In the genomic region with DNA sequence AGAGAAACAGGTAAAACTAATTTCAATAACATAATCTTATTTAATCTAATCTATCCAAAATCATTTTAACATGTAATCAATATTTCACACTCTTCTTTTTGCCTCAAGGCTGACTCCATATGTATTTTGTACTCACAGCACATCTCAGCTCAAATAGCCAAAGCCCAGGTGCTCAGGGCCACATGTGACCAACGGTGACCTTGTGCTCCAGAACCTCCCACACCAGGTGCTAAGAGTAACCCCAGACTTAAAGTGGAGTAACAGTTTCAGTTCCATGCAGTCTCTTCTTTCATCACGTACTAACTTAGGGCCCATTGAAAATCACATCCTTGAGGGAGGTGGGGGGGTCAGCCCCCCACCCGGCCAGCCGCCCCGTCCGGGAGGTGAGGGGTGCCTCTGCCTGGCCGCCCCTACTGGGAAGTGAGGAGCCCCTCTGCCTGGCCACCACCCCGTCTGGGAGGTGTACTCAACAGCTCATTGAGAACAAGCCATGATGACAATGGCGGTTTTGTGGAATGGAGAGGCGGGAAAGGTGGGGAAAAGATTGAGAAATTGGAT, we compare ENCODE assay signal across 12 cellular contexts. TPM values are rescaled to one million over a fixed set of nuclear protein-coding genes. Genes with fewer than 3 reads are reported as not detected.
DNase-seq lines count a peak whose midpoint lies in the region; ATAC-seq and TF ChIP-seq lines count a peak whose summit lies in the region.
"Had no signal": no experiment of that assay in that cellular context is flagged by ENCODE, and none has a peak within 500 bp of the region (broad histone marks: within the 10 kb centered on the region; RNA-seq: fewer than 3 reads in every experiment).

No MANE protein-coding gene starts in this region.

- ATAC-seq in GM21526 (IDR thresholded peaks at IDR 0.05; ENCODE audit: low FRiP score, unreplicated experiment) (peak; percentile 57), HG03175 (IDR thresholded peaks at IDR 0.05; ENCODE audit: unreplicated experiment) (peak; percentile 43)
- ATAC-seq: HCT116 had no signal

- H3K4me3 Mint-ChIP-seq in activated T-cell treated with anti-CD3 and anti-CD28 coated beads, Interleukin-2, amount 50 U/mL, for 24 hours: no peak overlapping the region
- H3K4me3 Mint-ChIP-seq in neural crest cell: no peak overlapping the region

- H3K27ac Mint-ChIP-seq in activated T-cell treated with anti-CD3 and anti-CD28 coated beads, Interleukin-2, amount 50 U/mL, for 24 hours: peak overlapping the region; percentile 77
- peak overlapping the region; percentile 92 for H3K27ac Mint-ChIP-seq in neural crest cell (ENCODE audit: unreplicated experiment)

- peaks cover 76% of the 10 kb centered on the region for H3K36me3 Mint-ChIP-seq in activated T-cell treated with anti-CD3 and anti-CD28 coated beads, Interleukin-2, amount 50 U/mL, for 24 hours (ENCODE audit: low read depth)
- H3K36me3 Mint-ChIP-seq in neural crest cell (ENCODE audit: low read depth): peaks cover 17% of the 10 kb centered on the region

- DNase-seq in activated T-cell treated with anti-CD3 and anti-CD28 coated beads, Interleukin-2, amount 50 U/mL, for 24 hours: no peak
- DNase-seq in activated T-cell treated with anti-CD3 and anti-CD28 coated beads for 4 hours (no peak), neural crest cell (ENCODE audit: low read depth, low spot score) (no peak), hippocampal formation (lab: John Stamatoyannopoulos, UW) (no peak), HEK293T (ENCODE audit: extremely low spot score) (no peak), EL (no peak)
- DNase-seq: NCI-H524 treated with DMSO at 0.1 percent for 48 hours, SK-N-SH, stomach had no signal

- no peak for TF ChIP-seq CTCF in neural crest cell (conservative IDR thresholded peaks at IDR 0.05)

- POLR2A ChIA-PET in HEK293T (lab: Yijun Ruan, JAX): no interaction called here

- no peaks in the 10 kb centered on the region for H3K27me3 Mint-ChIP-seq in activated T-cell treated with anti-CD3 and anti-CD28 coated beads, Interleukin-2, amount 50 U/mL, for 24 hours
- no peaks in the 10 kb centered on the region for H3K27me3 Mint-ChIP-seq in neural crest cell (ENCODE audit: low read depth)

- CTCF ChIA-PET in HEK293T (lab: Yijun Ruan, JAX): interaction anchor here (1.6 kb wide), 1 partner anchor 10 kb away, joined by 5 read pairs; no protein-coding TSS in a partner anchor

- peaks cover 23% of the 10 kb centered on the region for H3K4me1 Mint-ChIP-seq in activated T-cell treated with anti-CD3 and anti-CD28 coated beads, Interleukin-2, amount 50 U/mL, for 24 hours (ENCODE audit: low read depth)
- H3K4me1 Mint-ChIP-seq in neural crest cell: peaks cover 13% of the 10 kb centered on the region

- H3K9me3 Mint-ChIP-seq in activated T-cell treated with anti-CD3 and anti-CD28 coated beads, Interleukin-2, amount 50 U/mL, for 24 hours: no peaks in the 10 kb centered on the region
- H3K9me3 Mint-ChIP-seq in neural crest cell: no peaks in the 10 kb centered on the region

TF ChIP-seq in HEK293T, 16 proteins besides CTCF, POLR2A, EP300 and RAD21:
- TF ChIP-seq ELF4 (IDR thresholded peaks at IDR 0.05) (no peak), TARDBP (IDR thresholded peaks at IDR 0.05) (no peak), FOXK2 (IDR thresholded peaks at IDR 0.05) (no peak), CTBP1 (IDR thresholded peaks at IDR 0.05; ENCODE audit: borderline replicate concordance) (no peak), ARNT (IDR thresholded peaks at IDR 0.05) (no peak), L3MBTL2 (conservative IDR thresholded peaks at IDR 0.05) (no peak)

RNA-seq across cellular contexts. Expression of a gene that starts 47.3 kb away (rescaled TPM):
- 84.9 and 86.7 TPM in 2 replicates for total RNA-seq in neural crest cell
